ENCODE assay signal across 7 cellular contexts in the genomic region with DNA sequence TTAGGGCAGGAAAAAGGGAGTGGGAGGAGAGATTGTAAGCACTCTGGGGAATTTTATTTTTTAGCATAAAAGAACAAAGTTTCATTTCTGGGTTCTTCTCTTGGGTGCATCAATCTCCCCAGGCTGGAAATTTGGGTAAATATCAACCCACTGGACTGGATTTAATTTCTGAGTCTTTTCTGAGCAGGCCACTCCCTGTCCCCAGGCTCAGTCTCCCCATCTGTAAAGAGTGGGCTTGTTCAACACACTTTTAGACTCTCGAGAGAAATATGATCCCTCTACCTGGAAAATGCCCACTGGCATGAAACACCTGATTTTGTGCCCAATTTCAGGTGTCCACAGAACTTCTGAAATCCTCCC. TPM values are rescaled to one million over a fixed set of nuclear protein-coding genes. Genes with fewer than 3 reads are reported as not detected.
DNase-seq lines count a peak whose midpoint lies in the region; ATAC-seq and TF ChIP-seq lines count a peak whose summit lies in the region.

No MANE protein-coding gene starts in this region.

- H3K36me3 Mint-ChIP-seq in activated B cell treated with CpG ODN at 0.5 μM for 24 hours (ENCODE audit: low read depth): peaks cover 3% of the 10 kb centered on the region

- peaks cover 14% of the 10 kb centered on the region for H3K4me1 ChIP-seq in HUES6 (ENCODE audit: control insufficient read depth, insufficient read depth, low read length)
- peaks cover 14% of the 10 kb centered on the region for H3K4me1 ChIP-seq in right cardiac atrium (ENCODE audit: control insufficient read depth, insufficient read depth, low read length)
- peaks cover 17 to 25% (median 22%) of the 10 kb centered on the region in 3 donors for H3K4me1 ChIP-seq in skeletal muscle tissue (ENCODE audit: control insufficient read depth in 3 of 3, insufficient read depth in 3 of 3, low read length in 3 of 3)

- H3K27me3 Mint-ChIP-seq in activated B cell treated with CpG ODN at 0.5 μM for 24 hours: no peaks in the 10 kb centered on the region

- peak overlapping the region; percentile 49 for H3K4me3 ChIP-seq in HUES6 (ENCODE audit: low read depth, low read length)
- no peak overlapping the region for H3K4me3 ChIP-seq in right cardiac atrium (ENCODE audit: low read length)
- H3K4me3 ChIP-seq in skeletal muscle tissue (ENCODE audit: low read length in 3 of 3): peak overlapping the region in 1 of 3 donors; percentile 38

- H3K9ac ChIP-seq in HUES6 (ENCODE audit: low read length) (peak overlapping the region; percentile 4), skeletal muscle tissue (ENCODE audit: low read depth in 1 of 3, low read length in 3 of 3) (no peak overlapping the region)

- peak overlapping the region; percentile 94 for H3K4me3 Mint-ChIP-seq in activated B cell treated with CpG ODN at 0.5 μM for 24 hours

- peaks cover 35% of the 10 kb centered on the region for H3K27me3 ChIP-seq in HUES6 (ENCODE audit: control insufficient read depth, insufficient read depth, low read length)
- no peaks in the 10 kb centered on the region for H3K27me3 ChIP-seq in right cardiac atrium (ENCODE audit: control insufficient read depth, insufficient read depth)
- H3K27me3 ChIP-seq in skeletal muscle tissue (ENCODE audit: control insufficient read depth in 3 of 3, insufficient read depth in 3 of 3, low read length in 3 of 3): peaks cover 0 to 15% (median 7%) of the 10 kb centered on the region in 3 donors

- DNase-seq in activated B cell treated with CpG ODN at 0.5 μM for 24 hours (no peak), right cardiac atrium (no peak), DMS53 treated with DMSO at 0.1 percent for 48 hours (lab: John Stamatoyannopoulos, UW; ENCODE audit: unreplicated experiment) (no peak), NCI-H1694 (lab: John Stamatoyannopoulos, UW) (no peak), NCI-H1092 treated with DMSO at 0.1 percent for 48 hours (lab: John Stamatoyannopoulos, UW) (no peak)

- H3K27ac Mint-ChIP-seq in activated B cell treated with CpG ODN at 0.5 μM for 24 hours: peak overlapping the region; percentile 85

- H3K36me3 ChIP-seq in HUES6 (ENCODE audit: control insufficient read depth, insufficient read depth, low read length) (no peaks in the 10 kb centered on the region), skeletal muscle tissue (ENCODE audit: control insufficient read depth in 3 of 3, insufficient read depth in 3 of 3, low read length in 3 of 3) (peaks cover 0 to 4% (median 1%) of the 10 kb centered on the region in 3 donors)

- H3K4me1 Mint-ChIP-seq in activated B cell treated with CpG ODN at 0.5 μM for 24 hours: peaks cover 23% of the 10 kb centered on the region

- intact Hi-C loops in activated B cell treated with CpG ODN at 0.5 μM for 24 hours (cut with micrococcal nuclease): loop anchor here (1.0 to 5.0 kb wide), 4 partner anchors 13 to 53 kb away; a partner anchor contains a TSS
- intact Hi-C loops in right cardiac atrium (cut with DNase I): no loop called here

- H3K9me3 ChIP-seq in HUES6 (ENCODE audit: control insufficient read depth, insufficient read depth, low read depth, low read length): no peaks in the 10 kb centered on the region
- H3K9me3 ChIP-seq in right cardiac atrium (ENCODE audit: control insufficient read depth, low read length): no peaks in the 10 kb centered on the region
- H3K9me3 ChIP-seq in skeletal muscle tissue (ENCODE audit: control insufficient read depth in 3 of 3, low read length in 3 of 3): no peaks in the 10 kb centered on the region

- ATAC-seq in activated B cell treated with CpG ODN at 0.5 μM for 24 hours (ENCODE audit: low read depth): no peak
- no peak for ATAC-seq in right cardiac atrium

- POLR2A ChIA-PET in activated B cell treated with CpG ODN at 0.5 μM for 24 hours (lab: Charles Lee): interaction anchor here (0.8 to 2.5 kb wide), 3 partner anchors 9 to 35 kb away, joined by 3 to 20 read pairs (median 13); a partner anchor contains a TSS

- H3K9me3 Mint-ChIP-seq in activated B cell treated with CpG ODN at 0.5 μM for 24 hours: no peaks in the 10 kb centered on the region

- 81% methylated on average over 1 of the region's 1 CpG for WGBS in right cardiac atrium

- no peak overlapping the region; the same call in 1 of the 2 replicates for H3K27ac ChIP-seq in HUES6 (ENCODE audit: low read depth, low read length)
- H3K27ac ChIP-seq in right cardiac atrium (ENCODE audit: low read length): peak overlapping the region; percentile 44
- peak overlapping the region; percentile 57 for H3K27ac ChIP-seq in skeletal muscle tissue (ENCODE audit: low read depth, low read length)

- no peak for TF ChIP-seq CTCF in activated B cell treated with CpG ODN at 0.5 μM for 24 hours (IDR thresholded peaks at IDR 0.05)

- CTCF ChIA-PET in activated B cell treated with CpG ODN at 0.5 μM for 24 hours (lab: Charles Lee): interaction anchor here (0.8 to 1.3 kb wide), 2 partner anchors 38 to 46 kb away, joined by 3 to 7 read pairs; no protein-coding TSS in a partner anchor

RNA-seq across cellular contexts. Expression of a gene that starts 0.6 kb away (rescaled TPM):
- 0.18 TPM in 1 of 2 replicates, not detected in the other for total RNA-seq in activated B cell treated with CpG ODN at 0.5 μM for 24 hours
- total RNA-seq in right cardiac atrium: 10 to 100 TPM in 1 of 4 donors, 1 to 10 TPM in 3; 3.8 to 10.5 (median 4.1) TPM
- polyA plus RNA-seq in right cardiac atrium: 3.8 TPM
- total RNA-seq in skeletal muscle tissue: 0.52 TPM

RNA-seq across cellular contexts. Expression of a gene that starts 0.8 kb away (rescaled TPM):
- total RNA-seq in activated B cell treated with CpG ODN at 0.5 μM for 24 hours: 15.0 and 19.9 TPM in 2 replicates
- total RNA-seq in right cardiac atrium: 1 to 10 TPM; 5.8 to 8.9 (median 7.1) TPM
- polyA plus RNA-seq in right cardiac atrium: 4.0 TPM
- 5.7 TPM for total RNA-seq in skeletal muscle tissue

RNA-seq across cellular contexts. Expression of a gene that starts 5.7 kb away (rescaled TPM):
- total RNA-seq in activated B cell treated with CpG ODN at 0.5 μM for 24 hours (not detected in 2 replicates), right cardiac atrium (not detected), skeletal muscle tissue (not detected)
- not detected for polyA plus RNA-seq in right cardiac atrium

RNA-seq across cellular contexts. Expression of a gene that starts 13.4 kb away (rescaled TPM):
- total RNA-seq in activated B cell treated with CpG ODN at 0.5 μM for 24 hours: 60.5 and 65.2 TPM in 2 replicates
- 10 to 100 TPM; 97.1 to 99.8 (median 98.6) TPM for total RNA-seq in right cardiac atrium
- polyA plus RNA-seq in right cardiac atrium: 95.6 TPM
- 44.4 TPM for total RNA-seq in skeletal muscle tissue

RNA-seq across cellular contexts. Expression of a gene that starts 35.2 kb away (rescaled TPM):
- total RNA-seq in activated B cell treated with CpG ODN at 0.5 μM for 24 hours (16.3 and 18.9 TPM in 2 replicates), right cardiac atrium (10 to 100 TPM; 33.3 to 72.3 (median 34.7) TPM), skeletal muscle tissue (18.8 TPM)
- 20.1 TPM for polyA plus RNA-seq in right cardiac atrium
